In the genomic region with DNA sequence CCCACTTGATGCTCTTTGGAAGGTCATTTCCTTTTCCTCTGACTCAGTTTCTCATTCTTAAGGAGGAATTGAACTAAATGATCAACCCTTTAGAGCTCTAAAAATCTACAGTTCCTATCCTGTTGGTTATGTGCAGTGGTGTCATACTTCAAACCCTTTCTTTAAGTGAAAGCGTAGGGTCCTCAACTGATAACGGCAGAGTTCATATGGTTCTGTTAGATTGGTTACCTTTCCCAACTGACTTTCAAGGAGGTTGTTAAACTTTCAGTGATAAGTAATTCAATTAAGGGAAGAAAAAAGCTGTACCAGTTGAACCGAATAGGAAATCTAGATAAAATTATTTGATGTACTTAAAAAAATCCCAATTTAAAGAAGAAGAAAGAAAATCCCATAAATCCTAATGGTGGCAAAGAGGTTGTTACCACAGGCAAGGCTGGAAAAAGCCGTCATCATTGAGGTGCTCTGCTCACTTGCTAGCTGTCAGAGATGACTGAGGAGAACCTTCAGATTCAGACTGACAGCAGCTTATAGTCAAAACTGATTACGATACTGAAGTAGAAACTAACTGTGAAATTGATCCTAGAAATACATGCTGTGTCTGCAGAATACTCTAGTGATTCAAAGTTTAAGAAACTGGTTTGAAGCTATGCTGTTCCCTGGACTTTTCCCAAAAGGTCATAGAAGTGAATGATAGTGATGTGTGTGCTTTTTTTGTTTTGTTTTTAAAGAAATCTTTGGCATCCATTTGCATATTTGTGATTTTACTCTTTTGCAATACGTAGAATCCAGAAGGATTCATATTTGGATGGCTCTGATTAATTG, we compare ENCODE assay signal across 7 cellular contexts.
"Had no signal": no experiment of that assay in that cellular context is flagged by ENCODE, and none has a peak within 500 bp of the region (broad histone marks: within the 10 kb centered on the region; RNA-seq: fewer than 3 reads in every experiment).

No MANE protein-coding gene starts in this region.

- H2AFZ ChIP-seq: GM23338 had no signal

- H3K27ac Mint-ChIP-seq: GM23338, H9 had no signal

- DNase-seq: H9, HCEC 1CT, IMR-90, KBM-7 had no signal

- H3K4me3 ChIP-seq: GM23338 had no signal

- H3K4me3 Mint-ChIP-seq: GM23338, H9 had no signal

- H3K27ac ChIP-seq: KMS-11 had no signal

- H3K9ac ChIP-seq: KMS-11 had no signal

- H3K4me2 ChIP-seq: GM23338, KMS-11 had no signal

- FAIRE-seq: HTR-8/SVneo had no signal

- H3K4me1 Mint-ChIP-seq: H9 had no signal

- H3K9me3 Mint-ChIP-seq: GM23338 had no signal
